10 cellular contexts compared by ENCODE assay signal in genomic region chrX:109384569-109385174, GRCh38.
DNase-seq lines count a peak whose midpoint lies in the region; ATAC-seq and TF ChIP-seq lines count a peak whose summit lies in the region.
"Had no signal": no experiment of that assay in that cellular context is flagged by ENCODE, and none has a peak within 500 bp of the region (broad histone marks: within the 10 kb centered on the region; RNA-seq: fewer than 3 reads in every experiment).

No MANE protein-coding gene starts in this region.

- dilution Hi-C loops in mammary epithelial cell (cut with HindIII; ENCODE audit: low sequenced_read_pairs): no loop called here

- no peak overlapping the region for H3K27ac Mint-ChIP-seq in T-helper 17 cell
- H3K27ac Mint-ChIP-seq: activated CD8-positive, alpha-beta T cell treated with anti-CD3 and anti-CD28 coated beads, Interleukin-2, amount 10 ng/mL, durations not matched to agents 7 days and 5 days had no signal

- peak; percentile 0 for DNase-seq in G401 (ENCODE audit: low spot score)
- DNase-seq in KBM-7: peak; percentile 24
- no peak for DNase-seq in mammary epithelial cell
- DNase-seq in myocyte (ENCODE audit: low read depth): peak; percentile 7
- DNase-seq in T-helper 17 cell: no peak
- DNase-seq in DMS79 treated with DMSO at 0.1 percent for 48 hours (lab: John Stamatoyannopoulos, UW): no peak
- no peak for DNase-seq in amygdala (lab: John Stamatoyannopoulos, UW)
- DNase-seq: activated CD8-positive, alpha-beta T cell treated with anti-CD3 and anti-CD28 coated beads, Interleukin-2, amount 10 ng/mL, durations not matched to agents 7 days and 5 days had no signal

- ATAC-seq in T-helper 17 cell (no peak), GM18517 (IDR thresholded peaks at IDR 0.05; ENCODE audit: unreplicated experiment) (no peak)
- ATAC-seq: activated CD8-positive, alpha-beta T cell treated with anti-CD3 and anti-CD28 coated beads, Interleukin-2, amount 10 ng/mL, durations not matched to agents 7 days and 5 days had no signal

- no peak overlapping the region for H3K4me2 ChIP-seq in mammary epithelial cell (ENCODE audit: insufficient read depth, low read depth, low read length)

- no TSS peak for BruUV-seq in mammary epithelial cell (replicated peaks; lab: Mats Ljungman, UMichigan)

- H3K27ac ChIP-seq in mammary epithelial cell (ENCODE audit: insufficient read depth, low read depth, low read length): no peak overlapping the region

- intact Hi-C loops in mammary epithelial cell (cut with micrococcal nuclease): loop anchor here (2.0 to 5.0 kb wide), 2 partner anchors 162 to 684 kb away; no protein-coding TSS in a partner anchor

- H3K27me3 ChIP-seq in mammary epithelial cell (ENCODE audit: insufficient read depth, low read length): peaks cover 8% of the 10 kb centered on the region

- CTCF ChIA-PET in mammary epithelial cell (lab: Charles Lee; ENCODE audit: low non-redundant PET): interaction anchor here (1.0 kb wide), 1 partner anchor 685 kb away, joined by 5 read pairs; no protein-coding TSS in a partner anchor

- H3K4me1 Mint-ChIP-seq in T-helper 17 cell: no peaks in the 10 kb centered on the region

- H3K4me1 ChIP-seq in mammary epithelial cell (ENCODE audit: insufficient read depth, low read length): peaks cover under 1% of the 10 kb centered on the region

- TF ChIP-seq CTCF in mammary epithelial cell (conservative IDR thresholded peaks at IDR 0.05 in 1 of 2, IDR thresholded peaks at IDR 0.05 in 1 of 2; ENCODE audit: extremely low read depth in 1 of 2, insufficient read depth in 1 of 2, low read depth in 1 of 2, low read length in 2 of 2): peak; percentile 47 to 63

- in situ Hi-C loops in G401 (cut with HindIII; ENCODE audit: low sequenced_read_pairs) (no loop called here), KBM-7 (cut with MboI; ENCODE audit: low pct_unique_long_range_greater_than_20kb, low sequenced_read_pairs) (loop anchor here (25.0 kb wide), 1 partner anchor 672 kb away; no protein-coding TSS in a partner anchor), mammary epithelial cell (cut with MboI; ENCODE audit: low sequenced_read_pairs in 2 of 2) (loop anchor here in 1 of 2 donors (25.0 kb wide), 1 partner anchor 672 kb away; no protein-coding TSS in a partner anchor)

- H3K36me3 ChIP-seq in mammary epithelial cell (ENCODE audit: insufficient read depth, low read length): no peaks in the 10 kb centered on the region

- no peak overlapping the region for H3K4me3 ChIP-seq in mammary epithelial cell (replicated peaks in 1 of 3; ENCODE audit: insufficient read depth in 1 of 3, low read depth in 2 of 3, low read length in 3 of 3)
- H3K4me3 ChIP-seq: lung had no signal

- H3K9me3 ChIP-seq in mammary epithelial cell (replicated peaks; ENCODE audit: insufficient read depth, low read length) (no peaks in the 10 kb centered on the region), T-helper 17 cell (ENCODE audit: control insufficient read depth, low read length, poor library complexity, severe bottlenecking) (no peaks in the 10 kb centered on the region)

- no peak overlapping the region for H2AFZ ChIP-seq in mammary epithelial cell (ENCODE audit: low read depth, low read length)

- 46% methylated on average over 3 of the region's 3 CpGs for WGBS in mammary epithelial cell (ENCODE audit: low coverage, missing lambda C conversion rate)

- no peak overlapping the region for H3K9ac ChIP-seq in mammary epithelial cell (ENCODE audit: insufficient read depth, low read length)

- H3K27me3 Mint-ChIP-seq in T-helper 17 cell: no peaks in the 10 kb centered on the region

- H3K4me3 Mint-ChIP-seq in T-helper 17 cell: no peak overlapping the region
- H3K4me3 Mint-ChIP-seq: activated CD8-positive, alpha-beta T cell treated with anti-CD3 and anti-CD28 coated beads, Interleukin-2, amount 10 ng/mL, durations not matched to agents 7 days and 5 days had no signal

- no peaks in the 10 kb centered on the region for H4K20me1 ChIP-seq in mammary epithelial cell (ENCODE audit: insufficient read depth, low read length)

- H3K79me2 ChIP-seq in mammary epithelial cell (ENCODE audit: insufficient read depth, low read length): no peaks in the 10 kb centered on the region

- H3K36me3 Mint-ChIP-seq in T-helper 17 cell (ENCODE audit: low read depth): no peaks in the 10 kb centered on the region

Comparison
In these comparisons a context has a peak if more than half of its experiments do, and no peak if none do; other contexts are left out.
1. DNase-seq: peak in G401 (single experiment), KBM-7 (single experiment) and myocyte (single experiment); none in mammary epithelial cell (single experiment), T-helper 17 cell (0 of 3), DMS79 treated with DMSO at 0.1 percent for 48 hours (single experiment) and amygdala (0 of 56).